Comparison of ENCODE assay signal across 12 cellular contexts in the genomic region with DNA sequence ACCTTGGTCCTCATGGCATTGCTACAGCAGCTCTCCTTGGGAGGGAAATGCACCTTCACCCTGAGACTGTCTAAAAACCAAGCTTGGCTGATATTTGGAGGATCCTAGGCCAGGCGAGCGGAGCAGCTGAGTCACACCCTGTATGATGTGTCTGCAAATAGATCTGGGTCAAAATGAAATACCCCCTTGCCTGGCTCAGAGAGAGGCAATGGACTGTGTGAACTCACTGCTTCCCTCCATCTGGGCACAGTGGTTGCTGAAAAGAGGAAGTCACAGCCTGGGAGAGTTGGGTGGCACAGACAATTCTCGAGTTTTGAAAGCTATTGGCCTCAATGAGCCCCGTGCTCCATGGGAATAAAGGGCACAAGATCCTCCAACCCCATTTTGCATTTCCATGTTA.
DNase-seq lines count a peak whose midpoint lies in the region; ATAC-seq and TF ChIP-seq lines count a peak whose summit lies in the region.
"Had no signal": no experiment of that assay in that cellular context is flagged by ENCODE, and none has a peak within 500 bp of the region (broad histone marks: within the 10 kb centered on the region; RNA-seq: fewer than 3 reads in every experiment).

No MANE protein-coding gene starts in this region.

- no peak overlapping the region for H3K4me3 Mint-ChIP-seq in T-helper 2 cell treated with Interferon-gamma antibody and Interleukin-4, amounts not matched to agents 5 μg/mL and 100 μg/mL, for 36 hours

- TF ChIP-seq CTCF in psoas muscle (IDR thresholded peaks at IDR 0.05): no peak
- TF ChIP-seq CTCF in omental fat pad (IDR thresholded peaks at IDR 0.05): no peak

- no peak overlapping the region for H3K4me3 ChIP-seq in psoas muscle
- H3K4me3 ChIP-seq: lung had no signal

- H3K27me3 ChIP-seq in psoas muscle (ENCODE audit: insufficient read depth in 3 of 3, low read length in 2 of 3): no peaks in the 10 kb centered on the region

- no peaks in the 10 kb centered on the region for H3K9me3 Mint-ChIP-seq in T-helper 2 cell treated with Interferon-gamma antibody and Interleukin-4, amounts not matched to agents 5 μg/mL and 100 μg/mL, for 36 hours

- H3K9me3 ChIP-seq in psoas muscle: no peaks in the 10 kb centered on the region

- 75 to 89% (median 86%) methylated on average over 4 of the region's 4 CpGs for WGBS in psoas muscle, 3 donors

- no peaks in the 10 kb centered on the region for H3K4me1 Mint-ChIP-seq in T-helper 2 cell treated with Interferon-gamma antibody and Interleukin-4, amounts not matched to agents 5 μg/mL and 100 μg/mL, for 36 hours (ENCODE audit: low read depth)

- H3K27me3 Mint-ChIP-seq in T-helper 2 cell treated with Interferon-gamma antibody and Interleukin-4, amounts not matched to agents 5 μg/mL and 100 μg/mL, for 36 hours (ENCODE audit: low read depth): peaks cover 30% of the 10 kb centered on the region

- peak; percentile 60 for ATAC-seq in HG02798 (IDR thresholded peaks at IDR 0.05; ENCODE audit: poor library complexity, unreplicated experiment)
- peak; percentile 40 to 81 (median 69) for ATAC-seq in psoas muscle
- ATAC-seq in omental fat pad (ENCODE audit: low FRiP score): no peak
- ATAC-seq: Panc1 had no signal

- H3K36me3 ChIP-seq in psoas muscle (ENCODE audit: insufficient read depth in 1 of 2, low read depth in 1 of 2): no peaks in the 10 kb centered on the region

- no peak overlapping the region for H3K27ac ChIP-seq in psoas muscle
- H3K27ac ChIP-seq: 22Rv1 had no signal

- no peaks in the 10 kb centered on the region for H3K36me3 Mint-ChIP-seq in T-helper 2 cell treated with Interferon-gamma antibody and Interleukin-4, amounts not matched to agents 5 μg/mL and 100 μg/mL, for 36 hours (ENCODE audit: low read depth)

- H3K4me1 ChIP-seq in psoas muscle: no peaks in the 10 kb centered on the region

- H3K27ac Mint-ChIP-seq in T-helper 2 cell treated with Interferon-gamma antibody and Interleukin-4, amounts not matched to agents 5 μg/mL and 100 μg/mL, for 36 hours: no peak overlapping the region

- DNase-seq in T-helper 2 cell treated with Interferon-gamma antibody and Interleukin-4, amounts not matched to agents 5 μg/mL and 100 μg/mL, for 36 hours (ENCODE audit: low spot score): peak; percentile 21
- no peak for DNase-seq in T-helper 2 cell
- DNase-seq in RPMI8226: peak; percentile 32
- peak in 1 of 2 donors; percentile 29 for DNase-seq in psoas muscle
- DNase-seq in DMS 273 (lab: John Stamatoyannopoulos, UW; ENCODE audit: unreplicated experiment): no peak
- DNase-seq in NCI-H1694 (lab: John Stamatoyannopoulos, UW): no peak
- no peak for DNase-seq in omental fat pad (ENCODE audit: low spot score)
- DNase-seq: effector CD4-positive, alpha-beta T cell had no signal

- intact Hi-C loops in psoas muscle (cut with DNase I): no loop called here

Comparison
In these comparisons a context has a peak if more than half of its experiments do, and no peak if none do; other contexts are left out.
1. DNase-seq: peak in T-helper 2 cell treated with Interferon-gamma antibody and Interleukin-4, amounts not matched to agents 5 μg/mL and 100 μg/mL, for 36 hours (single experiment) and RPMI8226 (single experiment); none in T-helper 2 cell (0 of 5), DMS 273 (single experiment), NCI-H1694 (single experiment) and omental fat pad (single experiment).